Comparison of ENCODE assay signal across 8 cellular contexts in the genomic region with DNA sequence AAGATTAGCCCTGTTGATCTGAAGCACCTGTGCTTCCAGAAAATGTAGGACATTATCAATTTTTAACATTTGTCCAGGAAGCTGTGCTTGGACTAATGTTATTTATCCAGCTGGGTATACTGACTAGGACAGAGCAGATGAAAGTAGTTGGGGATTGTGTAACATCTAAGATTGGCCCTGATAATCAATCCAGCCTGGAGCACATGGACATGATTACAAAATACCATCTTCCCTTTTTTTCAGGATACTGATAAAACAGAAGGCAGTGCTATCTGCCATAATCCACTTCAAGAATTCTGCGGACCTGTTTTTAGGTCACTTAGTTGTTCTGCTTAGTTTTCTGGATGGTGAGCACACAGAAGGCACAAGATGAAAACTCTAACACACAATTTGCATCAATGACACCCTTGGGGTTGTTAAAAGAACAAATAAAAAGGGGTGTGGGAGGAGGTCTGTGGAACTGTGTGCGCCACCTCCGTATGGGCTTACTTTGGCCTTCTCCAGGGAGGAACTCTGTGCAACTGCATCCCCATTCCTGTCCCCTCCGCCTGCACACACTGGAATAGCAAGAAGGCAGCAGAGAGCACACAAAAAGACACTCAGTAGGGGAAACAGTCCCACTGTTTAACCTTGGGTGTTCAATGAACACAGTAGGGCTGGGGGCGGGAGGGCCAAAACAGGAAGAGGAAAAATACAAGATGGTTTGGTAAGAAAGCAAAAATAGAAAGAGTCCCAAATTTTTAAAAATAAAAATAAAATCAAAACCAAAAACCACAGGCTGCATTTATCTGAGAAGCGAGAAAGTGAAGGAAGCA. TPM values are rescaled to one million over a fixed set of nuclear protein-coding genes. Genes with fewer than 3 reads are reported as not detected.
DNase-seq lines count a peak whose midpoint lies in the region; ATAC-seq and TF ChIP-seq lines count a peak whose summit lies in the region.

No MANE protein-coding gene starts in this region.

- no peak overlapping the region for H2BK120ac ChIP-seq in mesendoderm (ENCODE audit: low read depth, low read length)

- no peak overlapping the region for H3K23ac ChIP-seq in mesendoderm (ENCODE audit: low read length)

- no peak for DNase-seq in activated naive CD4-positive, alpha-beta T cell treated with Interleukin-2 at 50 U/mL for 16 hours
- DNase-seq in mesendoderm, result no peak
- DNase-seq in uterus, result no peak
- no peak for DNase-seq in HuH-7.5 (ENCODE audit: low spot score)
- DNase-seq in DMS114 treated with DMSO at 0.1 percent for 48 hours (lab: John Stamatoyannopoulos, UW; ENCODE audit: unreplicated experiment), result no peak

- no peak overlapping the region for H4K5ac ChIP-seq in mesendoderm (ENCODE audit: low read length)

- no peak for ATAC-seq in HG03135 (IDR thresholded peaks at IDR 0.05; ENCODE audit: unreplicated experiment)

- H3K36me3 ChIP-seq in mesendoderm (ENCODE audit: control insufficient read depth, insufficient read depth, low read length), result no peaks in the 10 kb centered on the region
- H3K36me3 ChIP-seq in uterus, result no peaks in the 10 kb centered on the region

- no CpG with 5 or more reads among the region's 6 CpGs for WGBS in mesendoderm (ENCODE audit: extremely low coverage, insufficient coverage, low lambda C conversion rate)

- no peak overlapping the region for H3K9ac ChIP-seq in mesendoderm (ENCODE audit: low read length)

- H3K79me1 ChIP-seq in mesendoderm (ENCODE audit: low read length), result no peaks in the 10 kb centered on the region

- no peak overlapping the region for H3K4ac ChIP-seq in mesendoderm (ENCODE audit: low read depth, low read length)

- no peak overlapping the region for H3K4me2 ChIP-seq in mesendoderm (ENCODE audit: low read length)

- H3K27ac ChIP-seq in cingulate gyrus (ENCODE audit: low read depth, low read length) (peak overlapping the region; percentile 41), mesendoderm (ENCODE audit: low read depth, low read length) (no peak overlapping the region), uterus (peak overlapping the region; percentile 42 to 58)

- H3K27me3 Mint-ChIP-seq in activated naive CD4-positive, alpha-beta T cell treated with anti-CD3 and anti-CD28 coated beads, Interleukin-2, amount 50 U/mL, for 24 hours, result no peaks in the 10 kb centered on the region

- no peaks in the 10 kb centered on the region for H3K9me3 ChIP-seq in uterus

- no peak overlapping the region for H4K8ac ChIP-seq in mesendoderm (ENCODE audit: low read depth, low read length)

- no peaks in the 10 kb centered on the region for H3K27me3 ChIP-seq in mesendoderm (ENCODE audit: insufficient read depth, low read length, poor library complexity)
- no peaks in the 10 kb centered on the region for H3K27me3 ChIP-seq in uterus

- H3K79me2 ChIP-seq in mesendoderm (ENCODE audit: control insufficient read depth, insufficient read depth, low read length), result no peaks in the 10 kb centered on the region

- H3K4me1 ChIP-seq in mesendoderm (ENCODE audit: control insufficient read depth, low read depth, low read length), result peaks cover 4% of the 10 kb centered on the region
- peaks cover 4 to 8% of the 10 kb centered on the region in 2 donors for H3K4me1 ChIP-seq in uterus

- no peaks in the 10 kb centered on the region for H3K4me1 Mint-ChIP-seq in activated naive CD4-positive, alpha-beta T cell treated with anti-CD3 and anti-CD28 coated beads, Interleukin-2, amount 50 U/mL, for 24 hours

- H3K56ac ChIP-seq in mesendoderm (ENCODE audit: low read length), result peak overlapping the region; percentile 40

- H3K27ac Mint-ChIP-seq in activated naive CD4-positive, alpha-beta T cell treated with anti-CD3 and anti-CD28 coated beads, Interleukin-2, amount 50 U/mL, for 24 hours, result peak overlapping the region; percentile 23

- no peak for TF ChIP-seq POLR2A in uterus (IDR thresholded peaks at IDR 0.05)

- H3K36me3 Mint-ChIP-seq in activated naive CD4-positive, alpha-beta T cell treated with anti-CD3 and anti-CD28 coated beads, Interleukin-2, amount 50 U/mL, for 24 hours, result no peaks in the 10 kb centered on the region

- H2BK15ac ChIP-seq in mesendoderm (replicated peaks; ENCODE audit: low read depth), result no peak overlapping the region

- TF ChIP-seq CTCF in uterus (IDR thresholded peaks at IDR 0.05), result no peak

- H2BK5ac ChIP-seq in mesendoderm (ENCODE audit: low read length), result peak overlapping the region; percentile 43

- no peak overlapping the region for H3K4me3 Mint-ChIP-seq in activated naive CD4-positive, alpha-beta T cell treated with anti-CD3 and anti-CD28 coated beads, Interleukin-2, amount 50 U/mL, for 24 hours

- H3K9me3 Mint-ChIP-seq in activated naive CD4-positive, alpha-beta T cell treated with anti-CD3 and anti-CD28 coated beads, Interleukin-2, amount 50 U/mL, for 24 hours, result no peaks in the 10 kb centered on the region

- no peak overlapping the region for H2AK5ac ChIP-seq in mesendoderm (ENCODE audit: low read length)

- no peak overlapping the region for H3K18ac ChIP-seq in mesendoderm (ENCODE audit: low read length)

- intact Hi-C loops in uterus (cut with DNase I; ENCODE audit: low total_unique reads), result no loop called here

- H3K4me3 ChIP-seq in mesendoderm (ENCODE audit: low read length) (no peak overlapping the region), uterus (no peak overlapping the region)

RNA-seq across cellular contexts. Expression of a gene that starts 31.1 kb away (rescaled TPM):
- polyA plus RNA-seq in mesendoderm (2013, experiment 1 of 2), result 30.5 TPM
- 30.1 TPM for polyA plus RNA-seq in mesendoderm (2013, experiment 2 of 2)
- total RNA-seq in uterus, result 100 to 1,000 TPM in 1 of 4 donors, 10 to 100 TPM in 3; 28.7 to 103 (median 77.6) TPM
